Comparison of ENCODE assay signal across 9 cellular contexts in genomic region chr17:48261297-48261880, GRCh38.
DNase-seq lines count a peak whose midpoint lies in the region; ATAC-seq and TF ChIP-seq lines count a peak whose summit lies in the region.
"Had no signal": no experiment of that assay in that cellular context is flagged by ENCODE, and none has a peak within 500 bp of the region (broad histone marks: within the 10 kb centered on the region; RNA-seq: fewer than 3 reads in every experiment).

No MANE protein-coding gene starts in this region.

- H3K4me1 ChIP-seq in DOHH2 (ENCODE audit: control insufficient read depth, low read length) (no peaks in the 10 kb centered on the region), SJCRH30 (peaks cover 12% of the 10 kb centered on the region)

- no peak overlapping the region for H3K4me3 Mint-ChIP-seq in activated T-helper 2 cell treated with anti-CD3 and anti-CD28 coated beads, Interferon-gamma antibody, Interleukin-2, Interleukin-4, amounts not matched to agents 10 μg/mL and 5 μg/mL and 100 μg/mL, durations not matched to agents 14 hours and 24 hours and 36 hours (ENCODE audit: low read depth)
- H3K4me3 Mint-ChIP-seq: memory B cell had no signal

- no peak overlapping the region for H3K4me3 ChIP-seq in DOHH2 (ENCODE audit: low read length)
- H3K4me3 ChIP-seq in SJCRH30 = no peak overlapping the region

- H3K36me3 ChIP-seq in DOHH2 (ENCODE audit: control insufficient read depth, low read length) (no peaks in the 10 kb centered on the region), SJCRH30 (no peaks in the 10 kb centered on the region)

- H3K27ac Mint-ChIP-seq in activated T-helper 2 cell treated with anti-CD3 and anti-CD28 coated beads, Interferon-gamma antibody, Interleukin-2, Interleukin-4, amounts not matched to agents 10 μg/mL and 5 μg/mL and 100 μg/mL, durations not matched to agents 14 hours and 24 hours and 36 hours = no peak overlapping the region
- H3K27ac Mint-ChIP-seq: memory B cell had no signal

- H3K79me2 ChIP-seq in DOHH2 (ENCODE audit: control insufficient read depth, low read length) = no peaks in the 10 kb centered on the region

- no peaks in the 10 kb centered on the region for H3K27me3 Mint-ChIP-seq in activated T-helper 2 cell treated with anti-CD3 and anti-CD28 coated beads, Interferon-gamma antibody, Interleukin-2, Interleukin-4, amounts not matched to agents 10 μg/mL and 5 μg/mL and 100 μg/mL, durations not matched to agents 14 hours and 24 hours and 36 hours (ENCODE audit: low read depth)

- ATAC-seq in GM18858 (IDR thresholded peaks at IDR 0.05; ENCODE audit: unreplicated experiment) = no peak

- no peaks in the 10 kb centered on the region for H3K9me3 Mint-ChIP-seq in activated T-helper 2 cell treated with anti-CD3 and anti-CD28 coated beads, Interferon-gamma antibody, Interleukin-2, Interleukin-4, amounts not matched to agents 10 μg/mL and 5 μg/mL and 100 μg/mL, durations not matched to agents 14 hours and 24 hours and 36 hours
- H3K9me3 Mint-ChIP-seq: memory B cell had no signal

- peaks cover 21% of the 10 kb centered on the region for H3K4me1 Mint-ChIP-seq in activated T-helper 2 cell treated with anti-CD3 and anti-CD28 coated beads, Interferon-gamma antibody, Interleukin-2, Interleukin-4, amounts not matched to agents 10 μg/mL and 5 μg/mL and 100 μg/mL, durations not matched to agents 14 hours and 24 hours and 36 hours (ENCODE audit: low read depth)
- H3K4me1 Mint-ChIP-seq: memory B cell had no signal

- peak; percentile 74 for TF ChIP-seq CTCF in DOHH2 (IDR thresholded peaks at IDR 0.05; ENCODE audit: low read depth, low read length, poor library complexity, severe bottlenecking)

- H3K27ac ChIP-seq in DOHH2 (ENCODE audit: low read depth, low read length) = no peak overlapping the region
- no peak overlapping the region for H3K27ac ChIP-seq in SJCRH30

- no peaks in the 10 kb centered on the region for H4K20me1 ChIP-seq in DOHH2 (ENCODE audit: control insufficient read depth, insufficient read depth, low read depth, low read length)

- H3K9me3 ChIP-seq in DOHH2 (ENCODE audit: control insufficient read depth, insufficient read depth, low read length) (no peaks in the 10 kb centered on the region), SJCRH30 (replicated peaks) (no peaks in the 10 kb centered on the region)

- peaks cover 24% of the 10 kb centered on the region for H3K36me3 Mint-ChIP-seq in activated T-helper 2 cell treated with anti-CD3 and anti-CD28 coated beads, Interferon-gamma antibody, Interleukin-2, Interleukin-4, amounts not matched to agents 10 μg/mL and 5 μg/mL and 100 μg/mL, durations not matched to agents 14 hours and 24 hours and 36 hours (ENCODE audit: low read depth)
- H3K36me3 Mint-ChIP-seq: memory B cell had no signal

- no peaks in the 10 kb centered on the region for H3K9me2 ChIP-seq in DOHH2 (replicated peaks; ENCODE audit: control insufficient read depth, low read length)

- no peak overlapping the region for H3K4me2 ChIP-seq in DOHH2 (ENCODE audit: low read length)

- H3F3A ChIP-seq in DOHH2 (ENCODE audit: control insufficient read depth, insufficient read depth) = no peaks in the 10 kb centered on the region

- H3K27me3 ChIP-seq in DOHH2 (ENCODE audit: control insufficient read depth, low read length) (peaks cover 17% of the 10 kb centered on the region), SJCRH30 (no peaks in the 10 kb centered on the region)

- DNase-seq in HT1080 (ENCODE audit: low read depth) = peak; percentile 80
- DNase-seq in SJCRH30 = peak; percentile 21 to 62
- DNase-seq in kidney glomerular epithelial cell (lab: John Stamatoyannopoulos, UW) = peak; percentile 30
- no peak for DNase-seq in activated T-helper 2 cell treated with anti-CD3 and anti-CD28 coated beads, Interferon-gamma antibody, Interleukin-2, Interleukin-4, amounts not matched to agents 10 μg/mL and 5 μg/mL and 100 μg/mL, durations not matched to agents 14 hours and 24 hours and 36 hours (ENCODE audit: low spot score)
- no peak for DNase-seq in occipital lobe (lab: John Stamatoyannopoulos, UW)
- no peak for DNase-seq in stimulated activated CD4-positive, alpha-beta T cell treated with anti-CD3 and anti-CD28 coated beads, Interleukin-4, amount 100 ng/mL, for 4 hours

- intact Hi-C loops in activated T-helper 2 cell treated with anti-CD3 and anti-CD28 coated beads, Interferon-gamma antibody, Interleukin-2, Interleukin-4, amounts not matched to agents 10 μg/mL and 5 μg/mL and 100 μg/mL, durations not matched to agents 14 hours and 24 hours and 36 hours (cut with micrococcal nuclease) = no loop called here

Comparison
In these comparisons a context has a peak if more than half of its experiments do, and no peak if none do; other contexts are left out.
1. DNase-seq: peak in HT1080 (single experiment), SJCRH30 (2 of 2) and kidney glomerular epithelial cell (single experiment); none in activated T-helper 2 cell treated with anti-CD3 and anti-CD28 coated beads, Interferon-gamma antibody, Interleukin-2, Interleukin-4, amounts not matched to agents 10 μg/mL and 5 μg/mL and 100 μg/mL, durations not matched to agents 14 hours and 24 hours and 36 hours (single experiment), occipital lobe (single experiment) and stimulated activated CD4-positive, alpha-beta T cell treated with anti-CD3 and anti-CD28 coated beads, Interleukin-4, amount 100 ng/mL, for 4 hours (0 of 2).